Comparison of ENCODE assay signal across 19 cellular contexts in genomic region chr20:9203081-9203447, GRCh38.
"Had no signal": no experiment of that assay in that cellular context is flagged by ENCODE, and none has a peak within 500 bp of the region (broad histone marks: within the 10 kb centered on the region; RNA-seq: fewer than 3 reads in every experiment).

No MANE protein-coding gene starts in this region.

- H3K27me3 ChIP-seq: cardiac muscle cell, right atrium auricular region, tibial nerve, uterus had no signal

- H3K4me3 ChIP-seq: cardiac muscle cell, right atrium auricular region, skin epidermis, tibial nerve, uterus had no signal

- H3K36me3 ChIP-seq: cardiac muscle cell, right atrium auricular region, tibial nerve, uterus had no signal

- H3K27ac ChIP-seq: cardiac muscle cell, right atrium auricular region, skin epidermis, tibial nerve, uterus had no signal

- DNase-seq: activated CD4-positive, alpha-beta T cell treated with anti-CD3 and anti-CD28 coated beads for 1 hour; activated CD4-positive, alpha-beta T cell treated with anti-CD3 and anti-CD28 coated beads, Interleukin-2, amount 50 U/mL, for 4 hours; activated CD8-positive, alpha-beta memory T cell treated with anti-CD3 and anti-CD28 coated beads, Interleukin-2, amount 10 ng/mL, durations not matched to agents 7 days and 5 days; activated naive CD4-positive, alpha-beta T cell treated with anti-CD3 and anti-CD28 coated beads, Interleukin-2, amount 10 ng/mL, durations not matched to agents 7 days and 5 days; activated T-cell treated with anti-CD3 and anti-CD28 coated beads, Interleukin-2, amount 50 U/mL, for 1 hour; erythroblast; hippocampal formation; left ventricle myocardium superior; occipital lobe; stimulated activated CD4-positive, alpha-beta T cell treated with anti-CD3 and anti-CD28 coated beads, Interleukin-15, amount 100 ng/mL, for 24 hours; stimulated activated CD4-positive, alpha-beta T cell treated with anti-CD3 and anti-CD28 coated beads, Interleukin-4, amount 100 ng/mL, for 4 hours; stimulated activated CD8-positive, alpha-beta memory T cell treated with anti-CD3 and anti-CD28 coated beads, Interleukin-4, amount 100 ng/mL, for 48 hours; stimulated activated naive CD4-positive, alpha-beta T cell treated with Interleukin-2 at 50 U/mL for 16 hours; substantia nigra; uterus had no signal

- H3K9me3 ChIP-seq: right atrium auricular region, tibial nerve, uterus had no signal

- ATAC-seq: activated CD8-positive, alpha-beta memory T cell treated with anti-CD3 and anti-CD28 coated beads, Interleukin-2, amount 10 ng/mL, durations not matched to agents 7 days and 5 days had no signal

- H3K4me1 ChIP-seq: uterus had no signal
